ENCODE assay signal across 26 cellular contexts in genomic region chr10:117224881-117225280, GRCh38. TPM values are rescaled to one million over a fixed set of nuclear protein-coding genes. Genes with fewer than 3 reads are reported as not detected.
A peak's percentile ranks its signal among the peaks of the same experiment; 100 is the strongest.
DNase-seq lines count a peak whose midpoint lies in the region; ATAC-seq and TF ChIP-seq lines count a peak whose summit lies in the region.
"Had no signal": no experiment of that assay in that cellular context is flagged by ENCODE, and none has a peak within 500 bp of the region (broad histone marks: within the 10 kb centered on the region; RNA-seq: fewer than 3 reads in every experiment).

No MANE protein-coding gene starts in this region.

- no peak for TF ChIP-seq CTCF in natural killer cell (IDR thresholded peaks at IDR 0.05)
- TF ChIP-seq CTCF in WTC11 (IDR thresholded peaks at IDR 0.05) = no peak

- no peaks in the 10 kb centered on the region for H3K36me3 Mint-ChIP-seq in natural killer cell treated with Interleukin-12 subunit alpha and Interleukin-12 subunit beta and Interleukin-15 and Interleukin-18, amount 100 ng/mL, for 72 hours
- H3K36me3 Mint-ChIP-seq in natural killer cell = no peaks in the 10 kb centered on the region
- H3K36me3 Mint-ChIP-seq in WTC11 = peaks cover 8% of the 10 kb centered on the region; the same call in 1 of the 2 replicates
- H3K36me3 Mint-ChIP-seq: CD14-positive monocyte; CD4-positive, alpha-beta memory T cell; CD4-positive, CD25-positive, alpha-beta regulatory T cell; CD8-positive, alpha-beta memory T cell had no signal

- CTCF ChIA-PET in WTC11 (lab: Charles Lee) = interaction anchor here (1.2 to 5.1 kb wide), 2 partner anchors 7 to 218 kb away, joined by 3 to 81 read pairs; no protein-coding TSS in a partner anchor

- no peak overlapping the region for H3K27ac Mint-ChIP-seq in natural killer cell treated with Interleukin-12 subunit alpha and Interleukin-12 subunit beta and Interleukin-15 and Interleukin-18, amount 100 ng/mL, for 72 hours
- H3K27ac Mint-ChIP-seq in natural killer cell (no peak overlapping the region), WTC11 (no peak overlapping the region)
- H3K27ac Mint-ChIP-seq: CD14-positive monocyte; CD4-positive, alpha-beta memory T cell; CD4-positive, CD25-positive, alpha-beta regulatory T cell; CD8-positive, alpha-beta memory T cell had no signal

- H3K27me3 Mint-ChIP-seq in natural killer cell treated with Interleukin-12 subunit alpha and Interleukin-12 subunit beta and Interleukin-15 and Interleukin-18, amount 100 ng/mL, for 72 hours = peaks cover 3 to 22% of the 10 kb centered on the region in 2 donors
- H3K27me3 Mint-ChIP-seq in natural killer cell (ENCODE audit: low read depth in 2 of 2) (peaks cover 8 to 17% of the 10 kb centered on the region in 2 donors), WTC11 (ENCODE audit: low read depth) (peaks cover 7% of the 10 kb centered on the region; the same call in 1 of the 2 replicates)

- ATAC-seq in natural killer cell treated with Interleukin-12 subunit alpha and Interleukin-12 subunit beta and Interleukin-15 and Interleukin-18, amount 100 ng/mL, for 72 hours = no peak
- no peak for ATAC-seq in natural killer cell
- no peak for ATAC-seq in sciatic nerve
- ATAC-seq in HG02852 (IDR thresholded peaks at IDR 0.05; ENCODE audit: unreplicated experiment) = no peak
- no peak for ATAC-seq in HG03571 (IDR thresholded peaks at IDR 0.05; ENCODE audit: unreplicated experiment)
- no peak for ATAC-seq in WTC11
- ATAC-seq: GM12878 had no signal

- DNase-seq in natural killer cell treated with Interleukin-12 subunit alpha and Interleukin-12 subunit beta and Interleukin-15 and Interleukin-18, amount 100 ng/mL, for 72 hours (ENCODE audit: low spot score) = peak; percentile 54
- no peak for DNase-seq in natural killer cell
- DNase-seq in mesenteric fat pad (ENCODE audit: low spot score) = peak; percentile 57
- peak; percentile 15 for DNase-seq in sciatic nerve (ENCODE audit: low spot score)
- DNase-seq in WTC11 (ENCODE audit: low spot score) = no peak
- DNase-seq: 8988T; ACHN; BE2C; C1 segment of cervical spinal cord; CD4-positive, alpha-beta memory T cell; CD4-positive, CD25-positive, alpha-beta regulatory T cell; CD8-positive, alpha-beta memory T cell; COR-L47; DMS 273 treated with DMSO at 0.1 percent for 48 hours; DMS153; DMS53; DMS79; DND-41; EL; GDM1 had no signal

- H3K4me3 Mint-ChIP-seq in natural killer cell treated with Interleukin-12 subunit alpha and Interleukin-12 subunit beta and Interleukin-15 and Interleukin-18, amount 100 ng/mL, for 72 hours = no peak overlapping the region
- H3K4me3 Mint-ChIP-seq in natural killer cell (no peak overlapping the region), WTC11 (no peak overlapping the region)
- H3K4me3 Mint-ChIP-seq: CD14-positive monocyte; CD4-positive, alpha-beta memory T cell; CD4-positive, CD25-positive, alpha-beta regulatory T cell; CD8-positive, alpha-beta memory T cell had no signal

- POLR2A ChIA-PET in WTC11 (lab: Charles Lee) = no interaction called here

- H3K4me1 Mint-ChIP-seq in natural killer cell treated with Interleukin-12 subunit alpha and Interleukin-12 subunit beta and Interleukin-15 and Interleukin-18, amount 100 ng/mL, for 72 hours (ENCODE audit: low read depth in 2 of 2) = no peaks in the 10 kb centered on the region
- H3K4me1 Mint-ChIP-seq in natural killer cell (no peaks in the 10 kb centered on the region), WTC11 (peaks cover 22% of the 10 kb centered on the region)
- H3K4me1 Mint-ChIP-seq: CD4-positive, alpha-beta memory T cell; CD4-positive, CD25-positive, alpha-beta regulatory T cell; CD8-positive, alpha-beta memory T cell had no signal

- no peaks in the 10 kb centered on the region for H3K9me3 Mint-ChIP-seq in natural killer cell treated with Interleukin-12 subunit alpha and Interleukin-12 subunit beta and Interleukin-15 and Interleukin-18, amount 100 ng/mL, for 72 hours
- no peaks in the 10 kb centered on the region for H3K9me3 Mint-ChIP-seq in natural killer cell
- peaks cover 9% of the 10 kb centered on the region for H3K9me3 Mint-ChIP-seq in WTC11
- H3K9me3 Mint-ChIP-seq: CD4-positive, alpha-beta memory T cell; CD8-positive, alpha-beta memory T cell had no signal

- intact Hi-C loops in natural killer cell (cut with micrococcal nuclease) (no loop called here), sciatic nerve (cut with DNase I) (loop anchor here (10.0 kb wide), 1 partner anchor 100 kb away; no protein-coding TSS in a partner anchor)

TF ChIP-seq in WTC11, 78 proteins besides CTCF, POLR2A, EP300 and RAD21:
- TF ChIP-seq TEAD4 (CRISPR knock-in tag; IDR thresholded peaks at IDR 0.05) = no peak
- no peak for TF ChIP-seq OVOL2 (CRISPR knock-in tag; IDR thresholded peaks at IDR 0.05; ENCODE audit: borderline replicate concordance)

RNA-seq across cellular contexts. Expression of gene SLC18A2, which starts 16.0 kb away (rescaled TPM):
- under 1 TPM in 1 of 2 donors, not detected in 1; 0.59 TPM for total RNA-seq in natural killer cell treated with Interleukin-12 subunit alpha and Interleukin-12 subunit beta and Interleukin-15 and Interleukin-18, amount 100 ng/mL, for 72 hours
- total RNA-seq in natural killer cell (1 to 10 TPM in 1 of 3 donors, under 1 TPM in 2; 0.21 to 8.0 (median 0.36) TPM), mesenteric fat pad (0.42 TPM), sciatic nerve (1.2 TPM), WTC11 (2021) (5.9 to 7.1 TPM (median 7.1 TPM) in 3 replicates)
- total RNA-seq: Daoy, G401 had no signal

RNA-seq across cellular contexts. Expression of gene KCNK18, which starts 27.6 kb away (rescaled TPM):
- not detected for total RNA-seq in natural killer cell treated with Interleukin-12 subunit alpha and Interleukin-12 subunit beta and Interleukin-15 and Interleukin-18, amount 100 ng/mL, for 72 hours
- total RNA-seq in natural killer cell = not detected
- total RNA-seq in mesenteric fat pad = not detected
- not detected for total RNA-seq in sciatic nerve
- not detected in 3 replicates for total RNA-seq in WTC11 (2021)
- total RNA-seq: CD4-positive, alpha-beta memory T cell; CD4-positive, CD25-positive, alpha-beta regulatory T cell; CD8-positive, alpha-beta memory T cell; Daoy; G401; GM12878 had no signal

Comparison
In these comparisons a context has a peak if more than half of its experiments do, and no peak if none do; other contexts are left out.
1. DNase-seq: peak in natural killer cell treated with Interleukin-12 subunit alpha and Interleukin-12 subunit beta and Interleukin-15 and Interleukin-18, amount 100 ng/mL, for 72 hours (single experiment), mesenteric fat pad (single experiment) and sciatic nerve (single experiment); none in natural killer cell (single experiment) and WTC11 (single experiment).